13 cellular contexts compared by ENCODE assay signal in genomic region chr3:169634618-169635236, GRCh38. TPM values are rescaled to one million over a fixed set of nuclear protein-coding genes. Genes with fewer than 3 reads are reported as not detected.
DNase-seq lines count a peak whose midpoint lies in the region; ATAC-seq and TF ChIP-seq lines count a peak whose summit lies in the region.
"Had no signal": no experiment of that assay in that cellular context is flagged by ENCODE, and none has a peak within 500 bp of the region (broad histone marks: within the 10 kb centered on the region; RNA-seq: fewer than 3 reads in every experiment).

No MANE protein-coding gene starts in this region.

- H3K27me3 ChIP-seq in right atrium auricular region = no peaks in the 10 kb centered on the region
- H3K27me3 ChIP-seq in left ventricle myocardium inferior (ENCODE audit: low read depth) = peaks cover 6% of the 10 kb centered on the region
- H3K27me3 ChIP-seq: foreskin keratinocyte, SJCRH30 had no signal

- intact Hi-C loops in Right ventricle myocardium superior (cut with DNase I) = no loop called here
- intact Hi-C loops in left ventricle myocardium inferior (cut with micrococcal nuclease) = no loop called here

- DNase-seq in Right ventricle myocardium superior (no peak), right atrium auricular region (ENCODE audit: low spot score) (no peak), RPMI8226 (peak; percentile 60), left ventricle myocardium inferior (no peak), ureter (ENCODE audit: low spot score) (peak; percentile 75), D341Med (ENCODE audit: low spot score) (no peak)
- DNase-seq: activated CD4-positive, alpha-beta memory T cell treated with anti-CD3 and anti-CD28 coated beads, Interleukin-2, amount 10 ng/mL, durations not matched to agents 7 days and 5 days; foreskin keratinocyte; SJCRH30 had no signal

- no peak overlapping the region for H3K27ac ChIP-seq in right atrium auricular region
- peak overlapping the region; percentile 82 for H3K27ac ChIP-seq in left ventricle myocardium inferior (replicated peaks)
- H3K27ac ChIP-seq: foreskin keratinocyte, SJCRH30, suprapubic skin had no signal

- ATAC-seq in Right ventricle myocardium superior (ENCODE audit: poor library complexity) = peak; percentile 58
- no peak for ATAC-seq in HG02763 (IDR thresholded peaks at IDR 0.05; ENCODE audit: unreplicated experiment)
- no peak for ATAC-seq in HG03354 (IDR thresholded peaks at IDR 0.05; ENCODE audit: poor library complexity, severe bottlenecking, unreplicated experiment)
- ATAC-seq: foreskin keratinocyte had no signal

- TF ChIP-seq CTCF in right atrium auricular region (IDR thresholded peaks at IDR 0.05) = no peak
- TF ChIP-seq CTCF in left ventricle myocardium inferior (IDR thresholded peaks at IDR 0.05; ENCODE audit: borderline replicate concordance) = no peak

- H3K9me3 ChIP-seq in right atrium auricular region (peaks cover 0 to 2% of the 10 kb centered on the region in 2 donors), left ventricle myocardium inferior (replicated peaks) (no peaks in the 10 kb centered on the region)
- H3K9me3 ChIP-seq: SJCRH30, suprapubic skin had no signal

- H3K4me1 ChIP-seq in right atrium auricular region = peaks cover 0 to 17% of the 10 kb centered on the region in 2 donors
- peaks cover 33% of the 10 kb centered on the region for H3K4me1 ChIP-seq in left ventricle myocardium inferior
- H3K4me1 ChIP-seq: foreskin keratinocyte, SJCRH30 had no signal

- H3K36me3 ChIP-seq in right atrium auricular region (no peaks in the 10 kb centered on the region), left ventricle myocardium inferior (no peaks in the 10 kb centered on the region)
- H3K36me3 ChIP-seq: SJCRH30, suprapubic skin had no signal

- no peak overlapping the region for H3K4me3 ChIP-seq in right atrium auricular region
- H3K4me3 ChIP-seq in left ventricle myocardium inferior = no peak overlapping the region
- H3K4me3 ChIP-seq: SJCRH30, suprapubic skin had no signal

RNA-seq across cellular contexts. Expression of gene MECOM, which starts 28.8 kb away (rescaled TPM):
- 15.5 TPM for total RNA-seq in Right ventricle myocardium superior
- total RNA-seq in right atrium auricular region = 10 to 100 TPM; 11.1 to 17.6 TPM
- 18.1 TPM for total RNA-seq in left ventricle myocardium inferior
- total RNA-seq in ureter = 218 TPM
- total RNA-seq: activated CD4-positive, alpha-beta memory T cell treated with anti-CD3 and anti-CD28 coated beads, Interleukin-2, amount 10 ng/mL, durations not matched to agents 7 days and 5 days; activated T-helper 2 cell treated with anti-CD3 and anti-CD28 coated beads, Interferon-gamma antibody, Interleukin-2, Interleukin-4, amounts not matched to agents 10 μg/mL and 5 μg/mL and 100 μg/mL, durations not matched to agents 14 hours and 24 hours and 36 hours had no signal

Comparison
In these comparisons a context has a peak if more than half of its experiments do, and no peak if none do; other contexts are left out.
1. DNase-seq: peak in RPMI8226 (single experiment) and ureter (single experiment); none in Right ventricle myocardium superior (single experiment), right atrium auricular region (single experiment), left ventricle myocardium inferior (single experiment) and D341Med (single experiment).
2. RNA of gene MECOM, which starts 28.8 kb away (total RNA-seq): 218 TPM in ureter (single experiment); 18.1 TPM in left ventricle myocardium inferior (single experiment), 11.1 to 17.6 TPM in right atrium auricular region and 15.5 TPM in Right ventricle myocardium superior (single experiment); every median in the first group is over 10 times any median in the second.